ENCODE assay signal across 1 cellular context in the genomic region with DNA sequence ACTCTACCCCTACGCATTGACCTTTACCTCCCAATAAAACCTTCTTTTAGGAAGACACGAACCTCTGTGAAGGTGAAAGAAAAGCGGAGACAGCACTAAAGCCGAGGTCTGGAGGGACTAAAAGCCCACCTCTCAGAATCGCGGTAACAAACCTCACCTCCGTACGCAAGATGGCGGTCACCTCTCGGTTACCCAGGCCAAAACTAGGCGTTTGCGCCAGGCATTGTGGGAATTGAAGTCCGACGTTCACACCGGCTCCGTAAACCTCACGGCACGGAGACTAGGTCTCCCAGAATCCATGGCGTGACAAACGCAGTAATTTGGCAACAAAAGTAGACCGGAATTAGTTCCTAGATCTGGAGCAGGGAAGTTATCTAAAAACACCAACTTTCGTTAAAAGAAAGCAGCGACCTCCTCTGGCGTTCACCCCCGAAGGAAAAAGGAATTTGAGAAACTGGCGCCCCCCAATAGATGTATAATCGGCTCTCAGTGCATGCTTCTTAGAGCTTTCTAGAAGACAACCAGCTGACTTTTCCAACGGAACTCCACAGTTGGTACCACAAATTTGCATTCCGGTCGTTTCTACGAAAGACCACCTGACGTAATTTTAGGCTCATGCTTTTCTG.
TF ChIP-seq lines count a peak whose summit lies in the region.

Gene N4BP2L2 (minus strand): TSS at position 175 of the 626 bp plus-strand sequence. CDS start 1,768 bp downstream, outside the sequence.

TF ChIP-seq in HepG2, 621 proteins besides CTCF, POLR2A, EP300 and RAD21 (continued from another document and continues in another):
- no peak for TF ChIP-seq XRCC5 (optimal IDR thresholded peaks at IDR 0.05; ENCODE audit: low read length)
- TF ChIP-seq ZFP36L2 (CRISPR knock-in tag; IDR thresholded peaks at IDR 0.05): 0 out of 2 replicates have a peak, but pooled peaks have one; percentile 66
- TF ChIP-seq TFDP2 (CRISPR knock-in tag; IDR thresholded peaks at IDR 0.05): peak; percentile 62; the same call in 1 of the 2 replicates
- peak; percentile 91 for TF ChIP-seq POLR2G (IDR thresholded peaks at IDR 0.05; ENCODE audit: low read depth, low read length)
- no peak for TF ChIP-seq ATF7 (IDR thresholded peaks at IDR 0.05)
- TF ChIP-seq ATF7 (CRISPR knock-in tag; IDR thresholded peaks at IDR 0.05): peak; percentile 33; the same call in 1 of the 2 replicates
- peak; percentile 46; the same call in 1 of the 2 replicates for TF ChIP-seq CBX5 (CRISPR knock-in tag; IDR thresholded peaks at IDR 0.05; ENCODE audit: borderline replicate concordance)
- TF ChIP-seq ZNF580 (CRISPR knock-in tag; IDR thresholded peaks at IDR 0.05; ENCODE audit: borderline replicate concordance, low read depth): no peak
- peak; percentile 49 for TF ChIP-seq PAXIP1 (CRISPR knock-in tag; conservative IDR thresholded peaks at IDR 0.05)
- TF ChIP-seq ZBTB3 (CRISPR knock-in tag; IDR thresholded peaks at IDR 0.05; ENCODE audit: borderline replicate concordance, low read depth): no peak
- TF ChIP-seq NR2F6 (IDR thresholded peaks at IDR 0.05): peak; percentile 32
- no peak for TF ChIP-seq NR2F6 (CRISPR knock-in tag; IDR thresholded peaks at IDR 0.05)
- peak; percentile 54 for TF ChIP-seq ZNF687 (CRISPR knock-in tag; IDR thresholded peaks at IDR 0.05)
- TF ChIP-seq FOXK1 (CRISPR knock-in tag; IDR thresholded peaks at IDR 0.05; ENCODE audit: borderline replicate concordance, low read depth): peak; percentile 97; the same call in 1 of the 2 replicates
- TF ChIP-seq KDM5A (IDR thresholded peaks at IDR 0.05; ENCODE audit: borderline replicate concordance, low read length): peak; percentile 86
- peak; percentile 83 for TF ChIP-seq NAIF1 (CRISPR knock-in tag; IDR thresholded peaks at IDR 0.05; ENCODE audit: borderline replicate concordance)
- no peak for TF ChIP-seq MTF1 (CRISPR knock-in tag; IDR thresholded peaks at IDR 0.05)
- TF ChIP-seq, protein P1, sequence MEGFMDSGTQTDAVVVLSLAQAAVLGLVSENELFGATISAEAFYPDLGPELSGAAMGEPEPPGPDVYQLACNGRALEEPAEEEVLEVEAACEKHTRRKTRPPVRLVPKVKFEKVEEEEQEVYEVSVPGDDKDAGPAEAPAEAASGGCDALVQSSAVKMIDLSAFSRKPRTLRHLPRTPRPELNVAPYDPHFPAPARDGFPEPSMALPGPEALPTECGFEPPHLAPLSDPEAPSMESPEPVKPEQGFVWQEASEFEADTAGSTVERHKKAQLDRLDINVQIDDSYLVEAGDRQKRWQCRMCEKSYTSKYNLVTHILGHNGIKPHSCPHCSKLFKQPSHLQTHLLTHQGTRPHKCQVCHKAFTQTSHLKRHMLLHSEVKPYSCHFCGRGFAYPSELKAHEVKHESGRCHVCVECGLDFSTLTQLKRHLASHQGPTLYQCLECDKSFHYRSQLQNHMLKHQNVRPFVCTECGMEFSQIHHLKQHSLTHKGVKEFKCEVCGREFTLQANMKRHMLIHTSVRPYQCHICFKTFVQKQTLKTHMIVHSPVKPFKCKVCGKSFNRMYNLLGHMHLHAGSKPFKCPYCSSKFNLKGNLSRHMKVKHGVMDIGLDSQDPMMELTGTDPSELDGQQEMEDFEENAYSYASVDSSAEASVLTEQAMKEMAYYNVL (CRISPR knock-in tag; IDR thresholded peaks at IDR 0.05; ENCODE audit: borderline replicate concordance): 0 out of 2 replicates have a peak, but pooled peaks have one; percentile 27
- peak; percentile 88 for TF ChIP-seq GATAD1 (CRISPR knock-in tag; IDR thresholded peaks at IDR 0.05)
- TF ChIP-seq CEBPG (CRISPR knock-in tag; IDR thresholded peaks at IDR 0.05): peak; percentile 76
- TF ChIP-seq SIN3A (IDR thresholded peaks at IDR 0.05; ENCODE audit: borderline replicate concordance, low read depth, low read length): 0 out of 2 replicates have a peak, but pooled peaks have one; percentile 48
- peak; percentile 68; the same call in 1 of the 2 replicates for TF ChIP-seq MEF2D (CRISPR knock-in tag; IDR thresholded peaks at IDR 0.05)
- no peak for TF ChIP-seq BRF2 (CRISPR knock-in tag; IDR thresholded peaks at IDR 0.05)
- TF ChIP-seq, protein P2, sequence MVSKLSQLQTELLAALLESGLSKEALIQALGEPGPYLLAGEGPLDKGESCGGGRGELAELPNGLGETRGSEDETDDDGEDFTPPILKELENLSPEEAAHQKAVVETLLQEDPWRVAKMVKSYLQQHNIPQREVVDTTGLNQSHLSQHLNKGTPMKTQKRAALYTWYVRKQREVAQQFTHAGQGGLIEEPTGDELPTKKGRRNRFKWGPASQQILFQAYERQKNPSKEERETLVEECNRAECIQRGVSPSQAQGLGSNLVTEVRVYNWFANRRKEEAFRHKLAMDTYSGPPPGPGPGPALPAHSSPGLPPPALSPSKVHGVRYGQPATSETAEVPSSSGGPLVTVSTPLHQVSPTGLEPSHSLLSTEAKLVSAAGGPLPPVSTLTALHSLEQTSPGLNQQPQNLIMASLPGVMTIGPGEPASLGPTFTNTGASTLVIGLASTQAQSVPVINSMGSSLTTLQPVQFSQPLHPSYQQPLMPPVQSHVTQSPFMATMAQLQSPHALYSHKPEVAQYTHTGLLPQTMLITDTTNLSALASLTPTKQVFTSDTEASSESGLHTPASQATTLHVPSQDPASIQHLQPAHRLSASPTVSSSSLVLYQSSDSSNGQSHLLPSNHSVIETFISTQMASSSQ (IDR thresholded peaks at IDR 0.05; ENCODE audit: low read depth): no peak
- TF ChIP-seq, protein P2 (CRISPR knock-in tag; IDR thresholded peaks at IDR 0.05; ENCODE audit: borderline replicate concordance): peak; percentile 46; the same call in 1 of the 2 replicates
- TF ChIP-seq BORCS8-MEF2B (CRISPR knock-in tag; IDR thresholded peaks at IDR 0.05): peak; percentile 69; the same call in 1 of the 2 replicates
- no peak for TF ChIP-seq HES4 (CRISPR knock-in tag; IDR thresholded peaks at IDR 0.05; ENCODE audit: borderline replicate concordance)
- no peak for TF ChIP-seq SRSF9 (IDR thresholded peaks at IDR 0.05; ENCODE audit: borderline replicate concordance, insufficient read depth, low read depth, low read length, poor library complexity, severe bottlenecking)
- peak; percentile 90 for TF ChIP-seq KAT8 (CRISPR knock-in tag; IDR thresholded peaks at IDR 0.05)
- peak; percentile 99 for TF ChIP-seq THAP11 (CRISPR knock-in tag; IDR thresholded peaks at IDR 0.05)
- peak in 1 of 2 experiments; percentile 64; a peak in 2 of 4 replicates for TF ChIP-seq ATF4 (CRISPR knock-in tag; IDR thresholded peaks at IDR 0.05)
- peak; percentile 62; the same call in 1 of the 2 replicates for TF ChIP-seq ZNF280B (CRISPR knock-in tag; IDR thresholded peaks at IDR 0.05; ENCODE audit: borderline replicate concordance)
- TF ChIP-seq ELF1 (CRISPR knock-in tag; IDR thresholded peaks at IDR 0.05): peak; percentile 89
- TF ChIP-seq ZSCAN29 (CRISPR knock-in tag; conservative IDR thresholded peaks at IDR 0.05): 0 out of 2 replicates have a peak, but pooled peaks have one; percentile 42
- no peak for TF ChIP-seq CENPT (CRISPR knock-in tag; IDR thresholded peaks at IDR 0.05; ENCODE audit: low read depth)
